Comparison of ENCODE assay signal across 18 cellular contexts in genomic region chr14:91281346-91281745, GRCh38. TPM values are rescaled to one million over a fixed set of nuclear protein-coding genes. Genes with fewer than 3 reads are reported as not detected.
A peak's percentile ranks its signal among the peaks of the same experiment; 100 is the strongest.
DNase-seq lines count a peak whose midpoint lies in the region; ATAC-seq, FAIRE-seq and TF ChIP-seq lines count a peak whose summit lies in the region.
"Had no signal": no experiment of that assay in that cellular context is flagged by ENCODE, and none has a peak within 500 bp of the region (broad histone marks: within the 10 kb centered on the region; RNA-seq: fewer than 3 reads in every experiment).

No MANE protein-coding gene starts in this region.

- TF ChIP-seq RAD21 in IMR-90 (IDR thresholded peaks at IDR 0.05; ENCODE audit: low read length), result no peak

- ATAC-seq in activated CD8-positive, alpha-beta memory T cell treated with anti-CD3 and anti-CD28 coated beads, Interleukin-2, amount 10 ng/mL, durations not matched to agents 7 days and 5 days, result no peak
- ATAC-seq in IMR-90 (ENCODE audit: low read depth), result no peak
- no peak for ATAC-seq in natural killer cell treated with Interleukin-12 subunit alpha and Interleukin-12 subunit beta and Interleukin-15 and Interleukin-18, amount 100 ng/mL, for 72 hours
- ATAC-seq: right cardiac atrium, Right ventricle myocardium inferior had no signal

- intact Hi-C loops in IMR-90 (cut with micrococcal nuclease), result no loop called here

- no peak overlapping the region for H2BK20ac ChIP-seq in IMR-90 (ENCODE audit: low read depth, low read length)

- H3K9me3 Mint-ChIP-seq in activated CD8-positive, alpha-beta memory T cell treated with anti-CD3 and anti-CD28 coated beads, Interleukin-2, amount 10 ng/mL, durations not matched to agents 7 days and 5 days (ENCODE audit: low read depth), result no peaks in the 10 kb centered on the region
- no peaks in the 10 kb centered on the region for H3K9me3 Mint-ChIP-seq in astrocyte (ENCODE audit: unreplicated experiment)
- H3K9me3 Mint-ChIP-seq in natural killer cell treated with Interleukin-12 subunit alpha and Interleukin-12 subunit beta and Interleukin-15 and Interleukin-18, amount 100 ng/mL, for 72 hours, result no peaks in the 10 kb centered on the region

- POLR2A ChIA-PET in IMR-90 (lab: Charles Lee; ENCODE audit: unreplicated experiment), result no interaction called here

- H2AK9ac ChIP-seq in IMR-90 (replicated peaks; ENCODE audit: low read depth, low read length, poor library complexity), result no peak overlapping the region

- no peak overlapping the region for H4K5ac ChIP-seq in IMR-90 (ENCODE audit: low read depth, low read length)

- no peak for FAIRE-seq in astrocyte (lab: Jason Lieb, UNC)
- FAIRE-seq: GM18507 had no signal

- no peak overlapping the region for H3K4ac ChIP-seq in IMR-90 (ENCODE audit: low read depth, low read length)

- peaks cover 2% of the 10 kb centered on the region; the same call in 1 of the 2 replicates for H3K4me1 ChIP-seq in IMR-90 (ENCODE audit: control insufficient read depth, insufficient read depth, low read length)
- H3K4me1 ChIP-seq in astrocyte (ENCODE audit: insufficient read depth, low read length), result peaks cover 9% of the 10 kb centered on the region
- H3K4me1 ChIP-seq: Caco-2 had no signal

- H3K27me3 ChIP-seq in IMR-90 (ENCODE audit: control insufficient read depth, insufficient read depth, low read length), result peaks cover 3% of the 10 kb centered on the region
- peaks cover 2% of the 10 kb centered on the region for H3K27me3 ChIP-seq in astrocyte (ENCODE audit: insufficient read depth, low read length)
- H3K27me3 ChIP-seq in H7 (ENCODE audit: control insufficient read depth, insufficient read depth, low read length), result no peaks in the 10 kb centered on the region

- no peak overlapping the region for H4K8ac ChIP-seq in IMR-90 (ENCODE audit: low read depth in 2 of 2, low read length in 2 of 2)

- no peak overlapping the region for H3K14ac ChIP-seq in IMR-90 (replicated peaks; ENCODE audit: low read depth, low read length)

- no peaks in the 10 kb centered on the region for H3K79me2 ChIP-seq in astrocyte (ENCODE audit: insufficient read depth, low read length)

- peak overlapping the region; percentile 67 for H3K27ac Mint-ChIP-seq in activated CD8-positive, alpha-beta memory T cell treated with anti-CD3 and anti-CD28 coated beads, Interleukin-2, amount 10 ng/mL, durations not matched to agents 7 days and 5 days
- H3K27ac Mint-ChIP-seq in astrocyte (ENCODE audit: unreplicated experiment), result no peak overlapping the region
- H3K27ac Mint-ChIP-seq in natural killer cell treated with Interleukin-12 subunit alpha and Interleukin-12 subunit beta and Interleukin-15 and Interleukin-18, amount 100 ng/mL, for 72 hours, result peak overlapping the region; percentile 51 to 94

- H3K9me1 ChIP-seq in IMR-90 (ENCODE audit: insufficient read depth, low read length), result peaks cover 2% of the 10 kb centered on the region; the same call in 1 of the 2 replicates

- no peak overlapping the region for H3K23ac ChIP-seq in IMR-90 (ENCODE audit: low read depth, low read length)

- H3K4me3 Mint-ChIP-seq in activated CD8-positive, alpha-beta memory T cell treated with anti-CD3 and anti-CD28 coated beads, Interleukin-2, amount 10 ng/mL, durations not matched to agents 7 days and 5 days, result no peak overlapping the region
- no peak overlapping the region for H3K4me3 Mint-ChIP-seq in astrocyte (ENCODE audit: unreplicated experiment)
- no peak overlapping the region for H3K4me3 Mint-ChIP-seq in natural killer cell treated with Interleukin-12 subunit alpha and Interleukin-12 subunit beta and Interleukin-15 and Interleukin-18, amount 100 ng/mL, for 72 hours

- dilution Hi-C loops in IMR-90 (cut with HindIII; ENCODE audit: low sequenced_read_pairs, unreplicated experiment), result no loop called here

- CTCF ChIA-PET in activated CD8-positive, alpha-beta memory T cell treated with anti-CD3 and anti-CD28 coated beads, Interleukin-2, amount 10 ng/mL, durations not matched to agents 7 days and 5 days (lab: Charles Lee), result interaction anchor here (1.0 to 5.4 kb wide), 2 partner anchors 17 to 104 kb away, joined by 3 to 33 read pairs; no protein-coding TSS in a partner anchor
- CTCF ChIA-PET in IMR-90 (lab: Yijun Ruan, JAX), result interaction anchor here (0.6 to 1.2 kb wide), 2 partner anchors 104 to 428 kb away, joined by 3 to 4 read pairs; no protein-coding TSS in a partner anchor

- peaks cover 32% of the 10 kb centered on the region for H3K4me1 Mint-ChIP-seq in activated CD8-positive, alpha-beta memory T cell treated with anti-CD3 and anti-CD28 coated beads, Interleukin-2, amount 10 ng/mL, durations not matched to agents 7 days and 5 days
- peaks cover 22% of the 10 kb centered on the region for H3K4me1 Mint-ChIP-seq in astrocyte (ENCODE audit: low read depth, unreplicated experiment)
- peaks cover 26 to 36% of the 10 kb centered on the region in 2 donors for H3K4me1 Mint-ChIP-seq in natural killer cell treated with Interleukin-12 subunit alpha and Interleukin-12 subunit beta and Interleukin-15 and Interleukin-18, amount 100 ng/mL, for 72 hours (ENCODE audit: low read depth in 2 of 2)

- no peak overlapping the region for H2BK5ac ChIP-seq in IMR-90 (ENCODE audit: low read depth, low read length, poor library complexity, severe bottlenecking)

- TF ChIP-seq CTCF in IMR-90 (conservative IDR thresholded peaks at IDR 0.05; ENCODE audit: low read depth, low read length) (no peak), astrocyte (IDR thresholded peaks at IDR 0.05; ENCODE audit: insufficient read depth, low read depth, low read length) (no peak)

- peaks cover 67% of the 10 kb centered on the region for H3K36me3 Mint-ChIP-seq in activated CD8-positive, alpha-beta memory T cell treated with anti-CD3 and anti-CD28 coated beads, Interleukin-2, amount 10 ng/mL, durations not matched to agents 7 days and 5 days
- peaks cover 2% of the 10 kb centered on the region for H3K36me3 Mint-ChIP-seq in astrocyte (ENCODE audit: low read depth, unreplicated experiment)
- peaks cover 27% of the 10 kb centered on the region for H3K36me3 Mint-ChIP-seq in natural killer cell treated with Interleukin-12 subunit alpha and Interleukin-12 subunit beta and Interleukin-15 and Interleukin-18, amount 100 ng/mL, for 72 hours

- no peaks in the 10 kb centered on the region for H3K27me3 Mint-ChIP-seq in activated CD8-positive, alpha-beta memory T cell treated with anti-CD3 and anti-CD28 coated beads, Interleukin-2, amount 10 ng/mL, durations not matched to agents 7 days and 5 days
- no peaks in the 10 kb centered on the region for H3K27me3 Mint-ChIP-seq in astrocyte (ENCODE audit: low read depth, unreplicated experiment)
- H3K27me3 Mint-ChIP-seq in natural killer cell treated with Interleukin-12 subunit alpha and Interleukin-12 subunit beta and Interleukin-15 and Interleukin-18, amount 100 ng/mL, for 72 hours, result no peaks in the 10 kb centered on the region

- no peak overlapping the region for H3K4me3 ChIP-seq in IMR-90 (ENCODE audit: insufficient read depth, low read depth, low read length)
- H3K4me3 ChIP-seq in astrocyte (ENCODE audit: insufficient read depth, low read depth, low read length), result no peak overlapping the region
- no peak overlapping the region for H3K4me3 ChIP-seq in H7 (ENCODE audit: insufficient read depth, low read depth, low read length)
- H3K4me3 ChIP-seq: lung had no signal

- H2AFZ ChIP-seq in IMR-90 (replicated peaks; ENCODE audit: low read length, poor library complexity) (no peak overlapping the region), astrocyte (ENCODE audit: low read depth, low read length) (no peak overlapping the region)

- in situ Hi-C loops in IMR-90 (cut with MboI; ENCODE audit: low sequenced_read_pairs), result loop anchor here (5.0 kb wide), 1 partner anchor 104 kb away; no protein-coding TSS in a partner anchor

- no peak overlapping the region for H2AK5ac ChIP-seq in IMR-90 (ENCODE audit: low read depth, low read length)

- no peaks in the 10 kb centered on the region for H3K79me1 ChIP-seq in IMR-90 (ENCODE audit: low read depth in 1 of 2, low read length in 2 of 2)

- no peak overlapping the region for H4K91ac ChIP-seq in IMR-90 (ENCODE audit: insufficient read depth, low read depth, low read length)

- no peak overlapping the region for H2BK120ac ChIP-seq in IMR-90 (ENCODE audit: low read depth, low read length)

- no peak overlapping the region for H3K27ac ChIP-seq in IMR-90 (ENCODE audit: insufficient read depth, low read length)
- no peak overlapping the region for H3K27ac ChIP-seq in astrocyte (ENCODE audit: low read depth, low read length)

- H3K4me2 ChIP-seq in IMR-90 (ENCODE audit: low read depth, low read length), result no peak overlapping the region
- H3K4me2 ChIP-seq in astrocyte (ENCODE audit: low read length), result no peak overlapping the region

- H3K9me3 ChIP-seq in IMR-90 (ENCODE audit: control insufficient read depth, insufficient read depth, low read length), result no peaks in the 10 kb centered on the region
- no peaks in the 10 kb centered on the region for H3K9me3 ChIP-seq in astrocyte (ENCODE audit: insufficient read depth, low read depth, low read length)
- H3K9me3 ChIP-seq: Caco-2 had no signal

- H3K36me3 ChIP-seq in IMR-90 (ENCODE audit: control insufficient read depth, insufficient read depth, low read length), result no peaks in the 10 kb centered on the region
- no peaks in the 10 kb centered on the region for H3K36me3 ChIP-seq in astrocyte (ENCODE audit: insufficient read depth, low read length)
- peaks cover 14% of the 10 kb centered on the region for H3K36me3 ChIP-seq in H7 (replicated peaks; ENCODE audit: control insufficient read depth, insufficient read depth, low read length)

- BruUV-seq in IMR-90 (replicated peaks; lab: Mats Ljungman, UMichigan), result no TSS peak

- H3K56ac ChIP-seq in IMR-90 (ENCODE audit: extremely low read depth, insufficient read depth, low read length), result no peak overlapping the region

- H2BK15ac ChIP-seq in IMR-90 (ENCODE audit: low read depth, low read length), result no peak overlapping the region

- H3K9ac ChIP-seq in IMR-90 (ENCODE audit: low read depth, low read length) (no peak overlapping the region), astrocyte (ENCODE audit: low read length) (no peak overlapping the region)

- H4K20me1 ChIP-seq in IMR-90 (ENCODE audit: insufficient read depth, low read length) (no peaks in the 10 kb centered on the region), astrocyte (ENCODE audit: insufficient read depth, low read length) (no peaks in the 10 kb centered on the region)

- WGBS in IMR-90 (ENCODE audit: extremely low coverage in 2 of 2, insufficient read length in 1 of 2), 2 experiments, result 100% methylated on average over 1 of the region's 9 CpGs; no CpG with 5 or more reads in 1 of the 2 experiments

- TF ChIP-seq POLR2A in IMR-90 (IDR thresholded peaks at IDR 0.05; ENCODE audit: low read depth, low read length), result no peak

- H3K18ac ChIP-seq in IMR-90 (ENCODE audit: low read depth, low read length), result no peak overlapping the region

- no peak for DNase-seq in activated CD8-positive, alpha-beta memory T cell treated with anti-CD3 and anti-CD28 coated beads, Interleukin-2, amount 10 ng/mL, durations not matched to agents 7 days and 5 days
- no peak for DNase-seq in activated CD8-positive, alpha-beta memory T cell treated with anti-CD3 and anti-CD28 coated beads, Interleukin-2, amount 50 U/mL, for 48 hours
- DNase-seq in IMR-90, result peak; percentile 15
- DNase-seq in astrocyte (ENCODE audit: low read depth), result peak; percentile 40
- no peak for DNase-seq in natural killer cell treated with Interleukin-12 subunit alpha and Interleukin-12 subunit beta and Interleukin-15 and Interleukin-18, amount 100 ng/mL, for 72 hours (ENCODE audit: low spot score)
- DNase-seq in central memory CD4-positive, alpha-beta T cell, result no peak
- no peak for DNase-seq in H7
- DNase-seq in H4 (ENCODE audit: low spot score), result no peak
- DNase-seq: activated effector memory CD4-positive, alpha-beta T cell treated with anti-CD3 and anti-CD28 coated beads, Interleukin-2, amount 50 U/mL, for 16 hours; Caco-2; effector CD8-positive, alpha-beta T cell; foreskin fibroblast; NCI-H187; NCI-H774 had no signal

RNA-seq across cellular contexts. Expression of gene GPR68, which starts 36.8 kb away (rescaled TPM):
- total RNA-seq in activated CD8-positive, alpha-beta memory T cell treated with anti-CD3 and anti-CD28 coated beads, Interleukin-2, amount 10 ng/mL, durations not matched to agents 7 days and 5 days, result 10 to 100 TPM; 44.5 to 48.0 TPM
- total RNA-seq in IMR-90 (2012; rRNA removed) (0.28 and 0.72 TPM in 2 replicates), astrocyte (0.38 and 0.50 TPM in 2 replicates)
- 0.94 and 1.0 TPM in 2 replicates for polyA plus RNA-seq in IMR-90 (2012; rRNA removed)
- polyA plus RNA-seq in IMR-90 (2012; cell fraction: cytosol; rRNA removed), result 0.28 and 1.3 TPM in 2 replicates
- polyA plus RNA-seq in IMR-90 (2012; cell fraction: nucleus; rRNA removed; ENCODE audit: low replicate concordance), result 0.58 and 1.4 TPM in 2 replicates
- 10 to 100 TPM; 17.4 to 30.2 TPM for total RNA-seq in natural killer cell treated with Interleukin-12 subunit alpha and Interleukin-12 subunit beta and Interleukin-15 and Interleukin-18, amount 100 ng/mL, for 72 hours
- total RNA-seq in H7 (2014; rRNA removed; shearing (Covaris generic)), result 0.22 and 1.1 TPM in 2 replicates
- total RNA-seq in H4 (2014; rRNA removed; shearing (Covaris generic)), result 0.04 TPM in 1 of 2 replicates, not detected in the other

Comparison
In these comparisons a context has a peak if more than half of its experiments do, and no peak if none do; other contexts are left out.
1. DNase-seq: peak in IMR-90 (single experiment) and astrocyte (single experiment); none in activated CD8-positive, alpha-beta memory T cell treated with anti-CD3 and anti-CD28 coated beads, Interleukin-2, amount 10 ng/mL, durations not matched to agents 7 days and 5 days (single experiment), activated CD8-positive, alpha-beta memory T cell treated with anti-CD3 and anti-CD28 coated beads, Interleukin-2, amount 50 U/mL, for 48 hours (single experiment), natural killer cell treated with Interleukin-12 subunit alpha and Interleukin-12 subunit beta and Interleukin-15 and Interleukin-18, amount 100 ng/mL, for 72 hours (single experiment), central memory CD4-positive, alpha-beta T cell (single experiment), H7 (single experiment) and H4 (single experiment).